ENCODE assay signal across 22 cellular contexts in the genomic region with DNA sequence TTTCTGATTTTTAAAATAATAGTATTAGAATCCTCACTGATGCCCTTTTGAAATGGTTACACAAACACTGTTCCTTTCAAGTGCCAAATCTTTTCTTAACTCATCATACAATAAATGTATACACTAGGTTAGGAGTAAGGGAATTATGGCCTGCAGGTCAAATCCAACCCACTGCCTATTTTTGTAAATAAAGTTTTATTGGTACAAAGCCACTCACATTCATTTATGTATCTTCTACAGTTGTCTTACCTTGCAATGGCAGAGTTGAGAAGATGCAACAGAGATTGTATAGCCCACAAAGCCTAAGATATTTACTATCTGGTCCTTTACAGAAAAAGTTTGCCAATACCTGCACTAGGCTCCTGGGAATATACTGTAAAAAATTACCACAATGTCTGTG. TPM values are rescaled to one million over a fixed set of nuclear protein-coding genes. Genes with fewer than 3 reads are reported as not detected.
DNase-seq lines count a peak whose midpoint lies in the region; ATAC-seq, FAIRE-seq and TF ChIP-seq lines count a peak whose summit lies in the region.
"Had no signal": no experiment of that assay in that cellular context is flagged by ENCODE, and none has a peak within 500 bp of the region (broad histone marks: within the 10 kb centered on the region; RNA-seq: fewer than 3 reads in every experiment).

No MANE protein-coding gene starts in this region.

- CTCF ChIA-PET in CD4-positive, alpha-beta T cell (lab: Charles Lee), result interaction anchor here (1.7 kb wide), 1 partner anchor 9 kb away, joined by 5 read pairs; no protein-coding TSS in a partner anchor
- CTCF ChIA-PET in OCI-LY7 (lab: Charles Lee; ENCODE audit: unreplicated experiment), result no interaction called here

- H3K36me3 ChIP-seq in gastrocnemius medialis (no peaks in the 10 kb centered on the region), OCI-LY7 (ENCODE audit: insufficient read depth, low read length) (peaks cover 97% of the 10 kb centered on the region)
- H3K36me3 ChIP-seq: HAP-1 had no signal

- H3K9me3 Mint-ChIP-seq in CD4-positive, alpha-beta T cell, result no peaks in the 10 kb centered on the region
- H3K9me3 Mint-ChIP-seq in naive thymus-derived CD8-positive, alpha-beta T cell, result no peaks in the 10 kb centered on the region
- H3K9me3 Mint-ChIP-seq: CD4-positive, alpha-beta memory T cell; IgD-negative memory B cell had no signal

- no peaks in the 10 kb centered on the region for H3K9me3 ChIP-seq in CD4-positive, alpha-beta T cell (ENCODE audit: control insufficient read depth, low read length)
- H3K9me3 ChIP-seq in T-helper 17 cell (ENCODE audit: control insufficient read depth, low read length, poor library complexity, severe bottlenecking) (no peaks in the 10 kb centered on the region), gastrocnemius medialis (no peaks in the 10 kb centered on the region), OCI-LY7 (ENCODE audit: low read length) (no peaks in the 10 kb centered on the region)
- H3K9me3 ChIP-seq: HAP-1 had no signal

- H3K4me1 ChIP-seq in gastrocnemius medialis (peaks cover 0 to 7% of the 10 kb centered on the region in 2 donors), OCI-LY7 (ENCODE audit: insufficient read depth, low read length, poor library complexity, severe bottlenecking) (peaks cover 37% of the 10 kb centered on the region)

- peaks cover 46% of the 10 kb centered on the region for H3K36me3 Mint-ChIP-seq in CD4-positive, alpha-beta T cell (ENCODE audit: low read depth)
- H3K36me3 Mint-ChIP-seq in T-helper 17 cell (ENCODE audit: low read depth), result no peaks in the 10 kb centered on the region
- H3K36me3 Mint-ChIP-seq in naive thymus-derived CD8-positive, alpha-beta T cell, result peaks cover 0 to 26% (median 9%) of the 10 kb centered on the region in 3 donors

- POLR2A ChIA-PET in CD4-positive, alpha-beta T cell (lab: Charles Lee), result interaction anchor here (0.8 to 1.6 kb wide), 2 partner anchors 34 to 61 kb away, joined by 3 to 5 read pairs; no protein-coding TSS in a partner anchor
- POLR2A ChIA-PET in naive thymus-derived CD8-positive, alpha-beta T cell (lab: Charles Lee), result interaction anchor here (0.7 to 6.0 kb wide), 2 partner anchors 24 to 62 kb away, joined by 3 to 47 read pairs; no protein-coding TSS in a partner anchor
- POLR2A ChIA-PET in OCI-LY7 (lab: Charles Lee), result interaction anchor here (1.1 to 1.6 kb wide), 2 partner anchors 8 to 11 kb away, joined by 3 to 5 read pairs; no protein-coding TSS in a partner anchor

- no peak overlapping the region for H3K4me3 Mint-ChIP-seq in CD4-positive, alpha-beta T cell
- no peak overlapping the region for H3K4me3 Mint-ChIP-seq in T-helper 17 cell
- H3K4me3 Mint-ChIP-seq in naive thymus-derived CD8-positive, alpha-beta T cell, result no peak overlapping the region
- H3K4me3 Mint-ChIP-seq: CD4-positive, alpha-beta memory T cell; IgD-negative memory B cell had no signal

- H3K9me2 ChIP-seq in OCI-LY7 (ENCODE audit: insufficient read depth, low read length), result no peaks in the 10 kb centered on the region

- TF ChIP-seq POLR2A in GM12892 (IDR thresholded peaks at IDR 0.05; ENCODE audit: low read depth, low read length), result no peak
- no peak for TF ChIP-seq POLR2A in gastrocnemius medialis (IDR thresholded peaks at IDR 0.05)

- no peak for TF ChIP-seq CTCF in CD4-positive, alpha-beta T cell (IDR thresholded peaks at IDR 0.05)
- TF ChIP-seq CTCF in gastrocnemius medialis (IDR thresholded peaks at IDR 0.05 in 4 of 5, conservative IDR thresholded peaks at IDR 0.05 in 1 of 5) (no peak), OCI-LY7 (conservative IDR thresholded peaks at IDR 0.05; ENCODE audit: low read length) (no peak)

- no TSS peak for BruUV-seq in OCI-LY7 (replicated peaks; lab: Mats Ljungman, UMichigan)

- H3K4me3 ChIP-seq in gastrocnemius medialis (no peak overlapping the region), OCI-LY7 (ENCODE audit: low read depth, low read length, poor library complexity, severe bottlenecking) (no peak overlapping the region)
- H3K4me3 ChIP-seq: HAP-1 had no signal

- DNase-seq in CD4-positive, alpha-beta T cell, result no peak
- DNase-seq in GM12892 (ENCODE audit: insufficient read length), result no peak
- DNase-seq in T-helper 17 cell, result no peak
- DNase-seq in naive thymus-derived CD8-positive, alpha-beta T cell, result no peak
- DNase-seq in HUDEP-2 (lab: John Stamatoyannopoulos, UW; ENCODE audit: unreplicated experiment in 76 of 76), result no peak
- no peak for DNase-seq in gastrocnemius medialis
- no peak for DNase-seq in OCI-LY7 (ENCODE audit: low spot score)
- DNase-seq: ACHN; Calu3; CD4-positive, alpha-beta memory T cell; DMS79 treated with DMSO at 0.1 percent for 48 hours; GF-D8; KG1 had no signal

- no peak overlapping the region for H2AFZ ChIP-seq in OCI-LY7 (ENCODE audit: low read length)

- no peaks in the 10 kb centered on the region for H4K20me1 ChIP-seq in OCI-LY7 (ENCODE audit: insufficient read depth, low read length)

- H3K79me2 ChIP-seq in OCI-LY7 (ENCODE audit: insufficient read depth, low read depth, low read length), result peaks cover 20% of the 10 kb centered on the region; the same call in 1 of the 2 replicates

- no peaks in the 10 kb centered on the region for H3K27me3 Mint-ChIP-seq in CD4-positive, alpha-beta T cell
- no peaks in the 10 kb centered on the region for H3K27me3 Mint-ChIP-seq in T-helper 17 cell
- H3K27me3 Mint-ChIP-seq in naive thymus-derived CD8-positive, alpha-beta T cell, result no peaks in the 10 kb centered on the region
- H3K27me3 Mint-ChIP-seq: CD4-positive, alpha-beta memory T cell; IgD-negative memory B cell had no signal

- in situ Hi-C loops in gastrocnemius medialis (cut with MboI; ENCODE audit: low sequenced_read_pairs in 4 of 4), result no loop called here

- no peak for ATAC-seq in CD4-positive, alpha-beta T cell (ENCODE audit: poor library complexity)
- ATAC-seq in T-helper 17 cell, result no peak
- no peak for ATAC-seq in naive thymus-derived CD8-positive, alpha-beta T cell
- ATAC-seq in gastrocnemius medialis, result no peak
- ATAC-seq: HepG2 had no signal

- no peak overlapping the region for H3K27ac ChIP-seq in CD4-positive, alpha-beta T cell (ENCODE audit: low read depth, low read length)
- H3K27ac ChIP-seq in gastrocnemius medialis (no peak overlapping the region), OCI-LY7 (ENCODE audit: low read depth, low read length, poor library complexity, severe bottlenecking) (no peak overlapping the region)
- H3K27ac ChIP-seq: C4-2B had no signal

- H3K27me3 ChIP-seq in CD4-positive, alpha-beta T cell (ENCODE audit: control insufficient read depth, insufficient read depth, low read length), result no peaks in the 10 kb centered on the region
- no peaks in the 10 kb centered on the region for H3K27me3 ChIP-seq in gastrocnemius medialis

- H3K27ac Mint-ChIP-seq in CD4-positive, alpha-beta T cell, result peak overlapping the region; percentile 90
- H3K27ac Mint-ChIP-seq in T-helper 17 cell, result peak overlapping the region; percentile 62
- H3K27ac Mint-ChIP-seq in naive thymus-derived CD8-positive, alpha-beta T cell, result peak overlapping the region in 7 of 10 donors; percentile 20 to 97 (median 55)

- FAIRE-seq in GM12892 (lab: Jason Lieb, UNC), result peak; percentile 42
- FAIRE-seq: A204.1, GM19239, HepG2, HTR-8/SVneo had no signal

- peaks cover 94% of the 10 kb centered on the region for H3K4me1 Mint-ChIP-seq in CD4-positive, alpha-beta T cell (ENCODE audit: low read depth)
- peaks cover 51% of the 10 kb centered on the region for H3K4me1 Mint-ChIP-seq in T-helper 17 cell
- H3K4me1 Mint-ChIP-seq in naive thymus-derived CD8-positive, alpha-beta T cell, result peaks cover 38 to 88% (median 79%) of the 10 kb centered on the region in 4 donors

- intact Hi-C loops in CD4-positive, alpha-beta T cell (cut with DNase I, micrococcal nuclease), result loop anchor here in 1 of 2 experiments (5.0 kb wide), 1 partner anchor 44 kb away; no protein-coding TSS in a partner anchor
- intact Hi-C loops in gastrocnemius medialis (cut with DNase I; ENCODE audit: low total_unique reads), result no loop called here
- intact Hi-C loops in OCI-LY7 (cut with micrococcal nuclease; ENCODE audit: unreplicated experiment), result no loop called here

- no peak overlapping the region for H3K4me2 ChIP-seq in OCI-LY7 (ENCODE audit: low read length)

RNA-seq across cellular contexts. Expression of a gene that starts 47.8 kb away (rescaled TPM):
- total RNA-seq in CD4-positive, alpha-beta T cell, result 10 to 100 TPM; 39.7 to 39.9 TPM
- polyA plus RNA-seq in GM12892 (2012; ENCODE audit: missing spikeins), result 33.9 TPM
- total RNA-seq in T-helper 17 cell (100 to 1,000 TPM; 106 to 113 TPM), gastrocnemius medialis (under 1 TPM; 0.07 to 0.88 (median 0.34) TPM), OCI-LY7 (2022) (125 and 134 TPM in 2 replicates)
- 100 to 1,000 TPM; 111 to 118 TPM for total RNA-seq in naive thymus-derived CD8-positive, alpha-beta T cell
- polyA plus RNA-seq in naive thymus-derived CD8-positive, alpha-beta T cell, result 10 to 100 TPM; 18.8 to 59.2 (median 21.5) TPM
- total RNA-seq in OCI-LY7 (2014; rRNA removed; shearing (Covaris generic)), result 44.7 and 54.7 TPM in 2 replicates
- total RNA-seq: HepG2 had no signal
- polyA plus RNA-seq: BJ, HepG2 had no signal

RNA-seq across cellular contexts. Expression of a gene that starts 51.7 kb away (rescaled TPM):
- total RNA-seq in CD4-positive, alpha-beta T cell, result not detected
- 3.1 TPM for polyA plus RNA-seq in GM12892 (2012; ENCODE audit: missing spikeins)
- total RNA-seq in T-helper 17 cell (under 1 TPM in 1 of 2 donors, not detected in 1; 0.37 TPM), gastrocnemius medialis (not detected), OCI-LY7 (2022) (not detected in 2 replicates)
- total RNA-seq in naive thymus-derived CD8-positive, alpha-beta T cell, result under 1 TPM; 0.38 to 0.49 TPM
- polyA plus RNA-seq in naive thymus-derived CD8-positive, alpha-beta T cell, result not detected
- total RNA-seq in OCI-LY7 (2014; rRNA removed; shearing (Covaris generic)), result not detected in 2 replicates
- total RNA-seq: Calu3, H4, HepG2 had no signal
- polyA plus RNA-seq: BJ, HepG2 had no signal

Comparison
In these comparisons a context has a peak if more than half of its experiments do, and no peak if none do; other contexts are left out.
1. RNA of a gene that starts 47.8 kb away (total RNA-seq): 44.7 to 134 TPM in OCI-LY7, 111 to 118 TPM in naive thymus-derived CD8-positive, alpha-beta T cell, 106 to 113 TPM in T-helper 17 cell and 39.7 to 39.9 TPM in CD4-positive, alpha-beta T cell; 0.07 to 0.88 TPM in gastrocnemius medialis; every median in the first group is over 10 times any median in the second.
2. Peak in every context shown above with its lines, with median percentiles within 50 percentile points of each other: H3K27ac Mint-ChIP-seq.